ENCODE assay signal across 3 cellular contexts in genomic region chr5:1192971-1193590, GRCh38.
TF ChIP-seq lines count a peak whose summit lies in the region.

No MANE protein-coding gene starts in this region.

TF ChIP-seq in A549, 52 proteins besides CTCF, POLR2A, EP300 and RAD21:
- TF ChIP-seq, protein P1, sequence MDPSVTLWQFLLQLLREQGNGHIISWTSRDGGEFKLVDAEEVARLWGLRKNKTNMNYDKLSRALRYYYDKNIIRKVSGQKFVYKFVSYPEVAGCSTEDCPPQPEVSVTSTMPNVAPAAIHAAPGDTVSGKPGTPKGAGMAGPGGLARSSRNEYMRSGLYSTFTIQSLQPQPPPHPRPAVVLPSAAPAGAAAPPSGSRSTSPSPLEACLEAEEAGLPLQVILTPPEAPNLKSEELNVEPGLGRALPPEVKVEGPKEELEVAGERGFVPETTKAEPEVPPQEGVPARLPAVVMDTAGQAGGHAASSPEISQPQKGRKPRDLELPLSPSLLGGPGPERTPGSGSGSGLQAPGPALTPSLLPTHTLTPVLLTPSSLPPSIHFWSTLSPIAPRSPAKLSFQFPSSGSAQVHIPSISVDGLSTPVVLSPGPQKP (IDR thresholded peaks at IDR 0.05; ENCODE audit: low read depth, low read length): no peak
- no peak for TF ChIP-seq ZFP36 (IDR thresholded peaks at IDR 0.05; ENCODE audit: borderline replicate concordance, partially characterized antibody)
- TF ChIP-seq FOXS1 (CRISPR knock-in tag; IDR thresholded peaks at IDR 0.05): no peak
- TF ChIP-seq MYC (IDR thresholded peaks at IDR 0.05; ENCODE audit: borderline replicate concordance, low read length): no peak
- TF ChIP-seq JUNB (IDR thresholded peaks at IDR 0.05): no peak
- TF ChIP-seq ESRRA (IDR thresholded peaks at IDR 0.05; ENCODE audit: borderline replicate concordance, low read length): no peak
- TF ChIP-seq CBX8 (IDR thresholded peaks at IDR 0.05): no peak
- no peak for TF ChIP-seq KDM5A (IDR thresholded peaks at IDR 0.05)
- TF ChIP-seq ZNF302 (CRISPR knock-in tag; IDR thresholded peaks at IDR 0.05): no peak
- TF ChIP-seq HOXB13 (CRISPR knock-in tag; IDR thresholded peaks at IDR 0.05; ENCODE audit: low read depth): no peak
- no peak for TF ChIP-seq ZSCAN20 (CRISPR knock-in tag; IDR thresholded peaks at IDR 0.05)
- TF ChIP-seq CEBPB (IDR thresholded peaks at IDR 0.05): no peak
- no peak for TF ChIP-seq FOSL2 (IDR thresholded peaks at IDR 0.05)
- no peak for TF ChIP-seq FOSL2 (CRISPR knock-in tag; IDR thresholded peaks at IDR 0.05)
- TF ChIP-seq SMC3 (IDR thresholded peaks at IDR 0.05): no peak
- no peak for TF ChIP-seq RARB (CRISPR knock-in tag; IDR thresholded peaks at IDR 0.05)
- no peak for TF ChIP-seq PHF8 (IDR thresholded peaks at IDR 0.05; ENCODE audit: borderline replicate concordance, low read depth)
- no peak for TF ChIP-seq MAFK (IDR thresholded peaks at IDR 0.05; ENCODE audit: partially characterized antibody)

TF ChIP-seq in WTC11, 78 proteins besides CTCF, POLR2A, EP300 and RAD21:
- TF ChIP-seq NR1H2 (CRISPR knock-in tag; IDR thresholded peaks at IDR 0.05) (no peak), ZNF317 (CRISPR knock-in tag; IDR thresholded peaks at IDR 0.05; ENCODE audit: borderline replicate concordance, low read depth) (no peak), CBFB (CRISPR knock-in tag; IDR thresholded peaks at IDR 0.05; ENCODE audit: low read depth) (no peak), USF2 (CRISPR knock-in tag; IDR thresholded peaks at IDR 0.05) (no peak), CREM (CRISPR knock-in tag; IDR thresholded peaks at IDR 0.05) (no peak)

TF ChIP-seq in GM23338, 12 proteins besides CTCF, POLR2A, EP300 and RAD21:
- no peak for TF ChIP-seq CREB1 (CRISPR knock-in tag; IDR thresholded peaks at IDR 0.05; ENCODE audit: low read depth)
- no peak for TF ChIP-seq EZH2 (IDR thresholded peaks at IDR 0.05; ENCODE audit: low read depth, unreplicated experiment)
- TF ChIP-seq EZH2phosphoT487 (IDR thresholded peaks at IDR 0.05; ENCODE audit: unreplicated experiment): no peak
- no peak for TF ChIP-seq POLR2AphosphoS5 (IDR thresholded peaks at IDR 0.05; ENCODE audit: low read depth)
- no peak for TF ChIP-seq ZNF114 (CRISPR knock-in tag; IDR thresholded peaks at IDR 0.05)
- no peak for TF ChIP-seq ZNF462 (CRISPR knock-in tag; IDR thresholded peaks at IDR 0.05)
- no peak for TF ChIP-seq STAT1 (IDR thresholded peaks at IDR 0.05; ENCODE audit: unreplicated experiment)
- no peak for TF ChIP-seq ZNF331 (CRISPR knock-in tag; IDR thresholded peaks at IDR 0.05; ENCODE audit: low read depth)
- no peak for TF ChIP-seq REST (IDR thresholded peaks at IDR 0.05; ENCODE audit: unreplicated experiment)
- no peak for TF ChIP-seq JUNB (IDR thresholded peaks at IDR 0.05; ENCODE audit: unreplicated experiment)
- TF ChIP-seq, protein P2, sequence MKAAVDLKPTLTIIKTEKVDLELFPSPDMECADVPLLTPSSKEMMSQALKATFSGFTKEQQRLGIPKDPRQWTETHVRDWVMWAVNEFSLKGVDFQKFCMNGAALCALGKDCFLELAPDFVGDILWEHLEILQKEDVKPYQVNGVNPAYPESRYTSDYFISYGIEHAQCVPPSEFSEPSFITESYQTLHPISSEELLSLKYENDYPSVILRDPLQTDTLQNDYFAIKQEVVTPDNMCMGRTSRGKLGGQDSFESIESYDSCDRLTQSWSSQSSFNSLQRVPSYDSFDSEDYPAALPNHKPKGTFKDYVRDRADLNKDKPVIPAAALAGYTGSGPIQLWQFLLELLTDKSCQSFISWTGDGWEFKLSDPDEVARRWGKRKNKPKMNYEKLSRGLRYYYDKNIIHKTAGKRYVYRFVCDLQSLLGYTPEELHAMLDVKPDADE (IDR thresholded peaks at IDR 0.05): no peak
- TF ChIP-seq NANOG (IDR thresholded peaks at IDR 0.05; ENCODE audit: borderline replicate concordance): no peak
